8 cellular contexts compared by ENCODE assay signal in the genomic region with DNA sequence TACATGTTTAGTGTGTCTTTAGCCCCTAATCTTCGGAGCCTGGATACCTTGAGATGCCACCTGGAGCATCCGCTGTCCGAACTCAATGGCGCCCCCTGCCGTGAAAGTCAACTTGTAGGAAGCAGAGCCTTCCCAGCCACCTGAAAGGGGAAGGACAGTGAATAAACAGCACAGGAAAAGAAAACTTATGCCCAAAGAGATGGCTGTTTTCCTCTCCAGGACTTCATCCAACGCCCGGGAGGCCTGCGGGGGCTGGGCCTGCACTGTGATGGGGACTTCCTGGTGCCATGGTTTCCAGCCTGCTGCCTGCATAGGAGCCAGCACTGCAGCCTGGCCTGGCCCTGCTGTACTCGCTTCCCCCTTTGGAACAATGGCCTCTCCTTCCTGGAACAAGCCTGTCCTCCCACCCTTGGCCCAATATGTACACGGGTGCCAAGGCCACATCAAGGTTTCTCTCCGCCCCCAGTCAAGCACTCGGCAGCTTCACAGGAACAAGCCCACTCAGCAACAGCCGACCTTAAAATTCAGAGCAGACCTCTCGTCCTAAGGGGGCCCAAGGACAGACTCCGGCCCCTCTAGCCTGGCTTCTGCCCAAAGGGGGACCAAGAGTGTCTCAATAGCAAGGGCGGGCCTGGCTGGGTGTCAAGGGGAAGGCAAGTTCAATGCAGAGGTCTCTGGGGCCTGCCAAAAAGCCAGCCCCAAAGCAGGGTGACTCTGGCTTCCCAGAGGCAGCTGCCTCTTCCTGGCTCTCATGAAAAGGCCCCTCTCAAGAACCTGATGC. TPM values are rescaled to one million over a fixed set of nuclear protein-coding genes. Genes with fewer than 3 reads are reported as not detected.
DNase-seq lines count a peak whose midpoint lies in the region; ATAC-seq, FAIRE-seq and TF ChIP-seq lines count a peak whose summit lies in the region.

No MANE protein-coding gene starts in this region.

- TF ChIP-seq CTCF in OCI-LY1 (IDR thresholded peaks at IDR 0.05; ENCODE audit: low read length) (peak; percentile 92), fibroblast of the aortic adventitia (IDR thresholded peaks at IDR 0.05; ENCODE audit: insufficient read depth, low read length) (peak; percentile 72), pancreas (IDR thresholded peaks at IDR 0.05) (peak; percentile 40 to 71 (median 60)), transverse colon (IDR thresholded peaks at IDR 0.05) (peak; percentile 70 to 81 (median 74))

- H3K27me3 ChIP-seq in GM23248 (replicated peaks; ENCODE audit: insufficient read depth) (no peaks in the 10 kb centered on the region), OCI-LY1 (ENCODE audit: insufficient read depth, low read length) (no peaks in the 10 kb centered on the region), pancreas (no peaks in the 10 kb centered on the region), transverse colon (no peaks in the 10 kb centered on the region)

- H3K9me2 ChIP-seq in GM23248 (ENCODE audit: insufficient read depth) (no peaks in the 10 kb centered on the region), OCI-LY1 (ENCODE audit: low read depth, low read length) (no peaks in the 10 kb centered on the region)

- peaks cover 12% of the 10 kb centered on the region for H3K36me3 ChIP-seq in GM23248 (ENCODE audit: low read depth)
- H3K36me3 ChIP-seq in OCI-LY1 (ENCODE audit: insufficient read depth, low read length), result peaks cover 53% of the 10 kb centered on the region; the same call in 1 of the 2 replicates
- peaks cover 0 to 50% (median 19%) of the 10 kb centered on the region in 3 donors for H3K36me3 ChIP-seq in pancreas
- peaks cover 0 to 51% (median 21%) of the 10 kb centered on the region in 4 donors for H3K36me3 ChIP-seq in transverse colon

- no peak overlapping the region for H3K4me2 ChIP-seq in GM23248 (ENCODE audit: unreplicated experiment)
- H3K4me2 ChIP-seq in OCI-LY1 (ENCODE audit: low read length), result no peak overlapping the region

- FAIRE-seq in pancreas (lab: Jason Lieb, UNC), result no peak

- in situ Hi-C loops in GM23248 (cut with MboI) (no loop called here), transverse colon (cut with MboI; ENCODE audit: low pct_ligation_motif_present in 1 of 4, low pct_unique_long_range_greater_than_20kb in 1 of 4, low sequenced_read_pairs in 3 of 4) (no loop called here)

- H3K9ac ChIP-seq in GM23248, result no peak overlapping the region
- no peak overlapping the region for H3K9ac ChIP-seq in OCI-LY1 (ENCODE audit: low read length)

- H3K79me2 ChIP-seq in GM23248 (ENCODE audit: insufficient read depth) (peaks cover 8% of the 10 kb centered on the region; the same call in 1 of the 2 replicates), OCI-LY1 (ENCODE audit: insufficient read depth, low read length) (no peaks in the 10 kb centered on the region)

- H3K4me3 ChIP-seq in GM23248, result no peak overlapping the region
- no peak overlapping the region for H3K4me3 ChIP-seq in OCI-LY1 (ENCODE audit: low read depth, low read length, poor library complexity, severe bottlenecking)
- H3K4me3 ChIP-seq in fibroblast of the aortic adventitia (ENCODE audit: low read depth, low read length), result no peak overlapping the region
- no peak overlapping the region for H3K4me3 ChIP-seq in pancreas
- H3K4me3 ChIP-seq in transverse colon, result no peak overlapping the region

- TF ChIP-seq EP300 in transverse colon (IDR thresholded peaks at IDR 0.05; ENCODE audit: low read depth), result no peak

- H3K9me3 Mint-ChIP-seq in activated T-cell treated with anti-CD3 and anti-CD28 coated beads, Interleukin-2, amount 50 U/mL, for 4 hours, result no peaks in the 10 kb centered on the region

- peaks cover 32% of the 10 kb centered on the region for H3K4me1 Mint-ChIP-seq in activated T-cell treated with anti-CD3 and anti-CD28 coated beads, Interleukin-2, amount 50 U/mL, for 4 hours (ENCODE audit: low read depth)

- H3K27ac ChIP-seq in GM23248 (no peak overlapping the region), OCI-LY1 (ENCODE audit: low read depth, low read length, poor library complexity, severe bottlenecking) (no peak overlapping the region), pancreas (peak overlapping the region; percentile 89 to 95 (median 92)), transverse colon (peak overlapping the region in 3 of 4 donors; percentile 22 to 44 (median 27))

- H3K4me1 ChIP-seq in GM23248 (ENCODE audit: insufficient read depth) (peaks cover 11% of the 10 kb centered on the region), OCI-LY1 (ENCODE audit: insufficient read depth, low read length, severe bottlenecking) (peaks cover 6% of the 10 kb centered on the region), pancreas (peaks cover 53 to 60% (median 57%) of the 10 kb centered on the region in 3 donors), transverse colon (peaks cover 28 to 66% (median 34%) of the 10 kb centered on the region in 4 donors)

- intact Hi-C loops in pancreas (cut with DNase I), result no loop called here
- intact Hi-C loops in transverse colon (cut with DNase I; ENCODE audit: low total_unique reads), result no loop called here

- H3K4me3 Mint-ChIP-seq in activated T-cell treated with anti-CD3 and anti-CD28 coated beads, Interleukin-2, amount 50 U/mL, for 4 hours, result no peak overlapping the region

- H4K20me1 ChIP-seq in GM23248 (ENCODE audit: insufficient read depth) (no peaks in the 10 kb centered on the region), OCI-LY1 (ENCODE audit: insufficient read depth, low read length) (no peaks in the 10 kb centered on the region)

- WGBS in GM23248 (ENCODE audit: low coverage in 1 of 2, low lambda C conversion rate in 2 of 2, missing lambda C conversion rate in 2 of 2), 2 experiments, result 53 to 56% methylated on average over 16 of the region's 16 CpGs
- 16 to 18% methylated on average over 16 of the region's 16 CpGs for WGBS in pancreas, 2 donors
- WGBS in transverse colon (ENCODE audit: low coverage in 1 of 2), 2 donors, result 20 to 46% methylated on average over 2 to 16 of the region's 16 CpGs

- H2AFZ ChIP-seq in GM23248 (no peak overlapping the region), OCI-LY1 (ENCODE audit: low read length) (no peak overlapping the region)

- no peak for TF ChIP-seq POLR2A in transverse colon (IDR thresholded peaks at IDR 0.05)

- H3K9me3 ChIP-seq in GM23248 (ENCODE audit: low read depth) (no peaks in the 10 kb centered on the region), OCI-LY1 (ENCODE audit: low read length) (no peaks in the 10 kb centered on the region), pancreas (no peaks in the 10 kb centered on the region), transverse colon (no peaks in the 10 kb centered on the region)

- DNase-seq in 8988T, result peak; percentile 25
- peak; percentile 57 for DNase-seq in GM23248
- DNase-seq in activated T-cell treated with anti-CD3 and anti-CD28 coated beads, Interleukin-2, amount 50 U/mL, for 4 hours, result peak; percentile 84
- DNase-seq in fibroblast of the aortic adventitia (ENCODE audit: low read depth), result peak; percentile 56
- DNase-seq in pancreas, result peak; percentile 72 to 95 (median 86)
- peak; percentile 88 for DNase-seq in transverse colon

- H3K36me3 Mint-ChIP-seq in activated T-cell treated with anti-CD3 and anti-CD28 coated beads, Interleukin-2, amount 50 U/mL, for 4 hours (ENCODE audit: insufficient read depth), result peaks cover 15% of the 10 kb centered on the region

- H3F3A ChIP-seq in GM23248 (ENCODE audit: insufficient read depth), result peaks cover 7% of the 10 kb centered on the region; the same call in 1 of the 2 replicates
- H3F3A ChIP-seq in OCI-LY1 (ENCODE audit: insufficient read depth, low read length), result no peaks in the 10 kb centered on the region

- no peaks in the 10 kb centered on the region for H3K27me3 Mint-ChIP-seq in activated T-cell treated with anti-CD3 and anti-CD28 coated beads, Interleukin-2, amount 50 U/mL, for 4 hours (ENCODE audit: low read depth)

- peak; percentile 19 to 28 for ATAC-seq in activated T-cell treated with anti-CD3 and anti-CD28 coated beads, Interleukin-2, amount 50 U/mL, for 4 hours
- ATAC-seq in pancreas (peak in 3 of 4 donors; percentile 8 to 34 (median 31)), GM19467 (IDR thresholded peaks at IDR 0.05; ENCODE audit: unreplicated experiment) (no peak)

RNA-seq across cellular contexts. Expression of a gene that starts 4.5 kb away (rescaled TPM):
- total RNA-seq in GM23248 (2014; rRNA removed; shearing (Covaris generic)), result under 0.01 and 0.65 TPM in 2 replicates
- polyA plus RNA-seq in GM23248 (2016; fragmentation: Nextera tagmentation; extraction: Ambion mirVana) (0.06 TPM in 1 of 2 replicates, not detected in the other), pancreas (10 to 100 TPM; 17.9 to 29.0 TPM)
- total RNA-seq in activated T-cell treated with anti-CD3 and anti-CD28 coated beads, Interleukin-2, amount 50 U/mL, for 4 hours, result 100 to 1,000 TPM; 122 to 146 (median 124) TPM
- total RNA-seq in fibroblast of the aortic adventitia (ENCODE audit: low replicate concordance) (0.54 and 2.3 TPM in 2 replicates), pancreas (10 to 100 TPM in 3 of 6 donors, 1 to 10 TPM in 3; 4.7 to 23.6 (median 10.0) TPM), transverse colon (10 to 100 TPM in 3 of 4 donors, 1 to 10 TPM in 1; 3.0 to 48.3 (median 16.2) TPM)

RNA-seq across cellular contexts. Expression of a gene that starts 6.4 kb away (rescaled TPM):
- 17.4 and 22.9 TPM in 2 replicates for total RNA-seq in GM23248 (2014; rRNA removed; shearing (Covaris generic))
- polyA plus RNA-seq in GM23248 (2016; fragmentation: Nextera tagmentation; extraction: Ambion mirVana) (59.4 and 64.8 TPM in 2 replicates), pancreas (100 to 1,000 TPM in 1 of 2 donors, 10 to 100 TPM in 1; 95.0 to 106 TPM)
- total RNA-seq in activated T-cell treated with anti-CD3 and anti-CD28 coated beads, Interleukin-2, amount 50 U/mL, for 4 hours, result 10 to 100 TPM; 31.0 to 47.8 (median 44.5) TPM
- total RNA-seq in fibroblast of the aortic adventitia (ENCODE audit: low replicate concordance) (23.3 and 24.1 TPM in 2 replicates), pancreas (10 to 100 TPM; 56.0 to 83.5 (median 62.9) TPM), transverse colon (10 to 100 TPM; 27.7 to 75.1 (median 56.8) TPM)

RNA-seq across cellular contexts. Expression of a gene that starts 29.7 kb away (rescaled TPM):
- total RNA-seq in GM23248 (2014; rRNA removed; shearing (Covaris generic)), result 1.4 and 2.4 TPM in 2 replicates
- 1.2 and 2.0 TPM in 2 replicates for polyA plus RNA-seq in GM23248 (2016; fragmentation: Nextera tagmentation; extraction: Ambion mirVana)
- 10 to 100 TPM; 12.8 to 18.1 (median 14.5) TPM for total RNA-seq in activated T-cell treated with anti-CD3 and anti-CD28 coated beads, Interleukin-2, amount 50 U/mL, for 4 hours
- 14.9 and 20.9 TPM in 2 replicates for total RNA-seq in fibroblast of the aortic adventitia (ENCODE audit: low replicate concordance)
- total RNA-seq in pancreas, result 10 to 100 TPM in 4 of 6 donors, 1 to 10 TPM in 2; 4.2 to 58.2 (median 17.6) TPM
- 10 to 100 TPM; 34.1 to 35.9 TPM for polyA plus RNA-seq in pancreas
- 100 to 1,000 TPM in 1 of 4 donors, 10 to 100 TPM in 3; 38.6 to 118 (median 41.0) TPM for total RNA-seq in transverse colon

RNA-seq across cellular contexts. Expression of a gene that starts 48.0 kb away (rescaled TPM):
- total RNA-seq in GM23248 (2014; rRNA removed; shearing (Covaris generic)), result 24.2 and 25.7 TPM in 2 replicates
- polyA plus RNA-seq in GM23248 (2016; fragmentation: Nextera tagmentation; extraction: Ambion mirVana) (9.9 and 10.2 TPM in 2 replicates), pancreas (10 to 100 TPM in 1 of 2 donors, 1 to 10 TPM in 1; 9.8 to 12.5 TPM)
- total RNA-seq in activated T-cell treated with anti-CD3 and anti-CD28 coated beads, Interleukin-2, amount 50 U/mL, for 4 hours, result 10 to 100 TPM; 35.3 to 46.9 (median 43.7) TPM
- total RNA-seq in fibroblast of the aortic adventitia (ENCODE audit: low replicate concordance) (7.7 and 11.4 TPM in 2 replicates), pancreas (10 to 100 TPM in 3 of 6 donors, 1 to 10 TPM in 3; 8.2 to 13.1 (median 10.3) TPM), transverse colon (10 to 100 TPM; 16.8 to 21.7 (median 20.5) TPM)

RNA-seq across cellular contexts. Expression of a gene that starts 56.0 kb away (rescaled TPM):
- 18.8 and 36.9 TPM in 2 replicates for total RNA-seq in GM23248 (2014; rRNA removed; shearing (Covaris generic))
- polyA plus RNA-seq in GM23248 (2016; fragmentation: Nextera tagmentation; extraction: Ambion mirVana), result 51.9 and 58.4 TPM in 2 replicates
- total RNA-seq in activated T-cell treated with anti-CD3 and anti-CD28 coated beads, Interleukin-2, amount 50 U/mL, for 4 hours, result 100 to 1,000 TPM; 203 to 227 (median 218) TPM
- 27.0 and 39.2 TPM in 2 replicates for total RNA-seq in fibroblast of the aortic adventitia (ENCODE audit: low replicate concordance)
- 10 to 100 TPM; 40.6 to 59.9 (median 45.9) TPM for total RNA-seq in pancreas
- 10 to 100 TPM; 95.3 to 95.8 TPM for polyA plus RNA-seq in pancreas
- 100 to 1,000 TPM in 1 of 4 donors, 10 to 100 TPM in 3; 40.6 to 117 (median 48.5) TPM for total RNA-seq in transverse colon

Comparison
In these comparisons a context has a peak if more than half of its experiments do, and no peak if none do; other contexts are left out.
1. DNase-seq: peak in every context shown above with its lines; median percentile 88 in transverse colon; 86 in pancreas; 84 in activated T-cell treated with anti-CD3 and anti-CD28 coated beads, Interleukin-2, amount 50 U/mL, for 4 hours; 57 in GM23248; 56 in fibroblast of the aortic adventitia; 25 in 8988T.
2. H3K27ac ChIP-seq: peak in pancreas (4 of 4) and transverse colon (3 of 4); none in GM23248 (single experiment) and OCI-LY1 (single experiment).
3. Peak in every context shown above with its lines, with median percentiles within 50 percentile points of each other: CTCF ChIP-seq.